In genomic region chr15:40106203-40107161, GRCh38 we compare ENCODE assay signal across 8 cellular contexts. TPM values are rescaled to one million over a fixed set of nuclear protein-coding genes. Genes with fewer than 3 reads are reported as not detected.
DNase-seq lines count a peak whose midpoint lies in the region; ATAC-seq and TF ChIP-seq lines count a peak whose summit lies in the region.

No MANE protein-coding gene starts in this region.

- peak; percentile 33 for DNase-seq in activated CD4-positive, alpha-beta T cell treated with anti-CD3 and anti-CD28 coated beads, Interleukin-2, amount 10 ng/mL, durations not matched to agents 7 days and 5 days
- no peak for DNase-seq in activated CD4-positive, alpha-beta T cell treated with anti-CD3 and anti-CD28 coated beads, Interleukin-2, amount 50 U/mL, for 1 hour
- peak; percentile 18 for DNase-seq in NCI-H526 treated with DMSO at 0.1 percent for 48 hours (lab: John Stamatoyannopoulos, UW)
- peak; percentile 14 for DNase-seq in astrocyte of the spinal cord (ENCODE audit: low read depth, low spot score)
- peak; percentile 87 for DNase-seq in left lobe of liver (ENCODE audit: low spot score)
- DNase-seq in thyroid gland: peak; percentile 86 to 88
- no peak for DNase-seq in NCI-H2081 treated with DMSO at 0.1 percent for 48 hours (lab: John Stamatoyannopoulos, UW)

- H3K36me3 Mint-ChIP-seq in activated CD4-positive, alpha-beta T cell treated with anti-CD3 and anti-CD28 coated beads, Interleukin-2, amount 10 ng/mL, durations not matched to agents 7 days and 5 days (ENCODE audit: low read depth): peaks cover 11% of the 10 kb centered on the region

- no peak overlapping the region for H3K4me3 ChIP-seq in astrocyte of the spinal cord (ENCODE audit: low read depth, low read length)
- peak overlapping the region in 1 of 3 donors; percentile 99 for H3K4me3 ChIP-seq in thyroid gland (replicated peaks in 1 of 3)

- no peak for TF ChIP-seq CTCF in astrocyte of the spinal cord (IDR thresholded peaks at IDR 0.05; ENCODE audit: low read depth, low read length)
- TF ChIP-seq CTCF in thyroid gland (IDR thresholded peaks at IDR 0.05): no peak

- in situ Hi-C loops in astrocyte of the spinal cord (cut with HindIII; ENCODE audit: low sequenced_read_pairs): no loop called here

- peaks cover 68 to 70% of the 10 kb centered on the region in 2 donors for H3K4me1 ChIP-seq in thyroid gland

- H3K4me3 Mint-ChIP-seq in activated CD4-positive, alpha-beta T cell treated with anti-CD3 and anti-CD28 coated beads, Interleukin-2, amount 10 ng/mL, durations not matched to agents 7 days and 5 days: peak overlapping the region; percentile 90

- intact Hi-C loops in thyroid gland (cut with DNase I): loop anchor here (5.0 kb wide), 2 partner anchors 56 to 59 kb away; partner anchors contain the start of gene BUB1B

- no peaks in the 10 kb centered on the region for H3K36me3 ChIP-seq in thyroid gland

- H3K27ac Mint-ChIP-seq in activated CD4-positive, alpha-beta T cell treated with anti-CD3 and anti-CD28 coated beads, Interleukin-2, amount 10 ng/mL, durations not matched to agents 7 days and 5 days: peak overlapping the region; percentile 64

- H3K27me3 ChIP-seq in thyroid gland: no peaks in the 10 kb centered on the region

- peaks cover 66% of the 10 kb centered on the region for H3K4me1 Mint-ChIP-seq in activated CD4-positive, alpha-beta T cell treated with anti-CD3 and anti-CD28 coated beads, Interleukin-2, amount 10 ng/mL, durations not matched to agents 7 days and 5 days

- no peaks in the 10 kb centered on the region for H3K9me3 ChIP-seq in thyroid gland

- POLR2A ChIA-PET in activated CD4-positive, alpha-beta T cell treated with anti-CD3 and anti-CD28 coated beads, Interleukin-2, amount 10 ng/mL, durations not matched to agents 7 days and 5 days (lab: Charles Lee): interaction anchor here (0.9 kb wide), 1 partner anchor 61 kb away, joined by 3 read pairs; no protein-coding TSS in a partner anchor

- WGBS in thyroid gland, 2 donors: 55 to 61% methylated on average over 6 to 8 of the region's 8 CpGs

- H3K27me3 Mint-ChIP-seq in activated CD4-positive, alpha-beta T cell treated with anti-CD3 and anti-CD28 coated beads, Interleukin-2, amount 10 ng/mL, durations not matched to agents 7 days and 5 days: peaks cover 7% of the 10 kb centered on the region

- peak overlapping the region; percentile 25 to 92 (median 89) for H3K27ac ChIP-seq in thyroid gland

- CTCF ChIA-PET in activated CD4-positive, alpha-beta T cell treated with anti-CD3 and anti-CD28 coated beads, Interleukin-2, amount 10 ng/mL, durations not matched to agents 7 days and 5 days (lab: Charles Lee): interaction anchor here (0.6 to 23.5 kb wide), 11 partner anchors 4 to 61 kb away, joined by 3 to 305 read pairs (median 6); partner anchors contain the start of gene BMF

- ATAC-seq in HG02571 (IDR thresholded peaks at IDR 0.05; ENCODE audit: unreplicated experiment) (peak; percentile 33), left lobe of liver (peak; percentile 63)

- no peaks in the 10 kb centered on the region for H3K9me3 Mint-ChIP-seq in activated CD4-positive, alpha-beta T cell treated with anti-CD3 and anti-CD28 coated beads, Interleukin-2, amount 10 ng/mL, durations not matched to agents 7 days and 5 days

- peak in 1 of 2 donors; percentile 81 for TF ChIP-seq POLR2A in thyroid gland (IDR thresholded peaks at IDR 0.05)

RNA-seq across cellular contexts. Expression of gene BMF, which starts 2.2 kb away (rescaled TPM):
- 1 to 10 TPM; 8.5 to 8.6 TPM for total RNA-seq in activated CD4-positive, alpha-beta T cell treated with anti-CD3 and anti-CD28 coated beads, Interleukin-2, amount 10 ng/mL, durations not matched to agents 7 days and 5 days
- total RNA-seq in left lobe of liver (3.3 TPM), thyroid gland (10 to 100 TPM; 31.9 to 49.3 (median 37.2) TPM)

RNA-seq across cellular contexts. Expression of gene BUB1B, which starts 54.4 kb away (rescaled TPM):
- total RNA-seq in activated CD4-positive, alpha-beta T cell treated with anti-CD3 and anti-CD28 coated beads, Interleukin-2, amount 10 ng/mL, durations not matched to agents 7 days and 5 days: 10 to 100 TPM; 81.1 to 89.0 TPM
- total RNA-seq in left lobe of liver (0.68 TPM), thyroid gland (1 to 10 TPM in 2 of 4 donors, under 1 TPM in 2; 0.20 to 3.7 (median 1.4) TPM)

Comparison
In these comparisons a context has a peak if more than half of its experiments do, and no peak if none do; other contexts are left out.
1. DNase-seq: peak in activated CD4-positive, alpha-beta T cell treated with anti-CD3 and anti-CD28 coated beads, Interleukin-2, amount 10 ng/mL, durations not matched to agents 7 days and 5 days (single experiment), NCI-H526 treated with DMSO at 0.1 percent for 48 hours (single experiment), astrocyte of the spinal cord (single experiment), left lobe of liver (single experiment) and thyroid gland (2 of 2); none in activated CD4-positive, alpha-beta T cell treated with anti-CD3 and anti-CD28 coated beads, Interleukin-2, amount 50 U/mL, for 1 hour (single experiment) and NCI-H2081 treated with DMSO at 0.1 percent for 48 hours (single experiment).
2. RNA of gene BUB1B, which starts 54.4 kb away (total RNA-seq): 81.1 to 89.0 TPM in activated CD4-positive, alpha-beta T cell treated with anti-CD3 and anti-CD28 coated beads, Interleukin-2, amount 10 ng/mL, durations not matched to agents 7 days and 5 days; 0.20 to 3.7 TPM in thyroid gland and 0.68 TPM in left lobe of liver (single experiment); every median in the first group is over 10 times any median in the second.